ENCODE assay signal across 21 cellular contexts in genomic region chr5:156755421-156756087, GRCh38.
DNase-seq lines count a peak whose midpoint lies in the region; ATAC-seq and TF ChIP-seq lines count a peak whose summit lies in the region.
"Had no signal": no experiment of that assay in that cellular context is flagged by ENCODE, and none has a peak within 500 bp of the region (broad histone marks: within the 10 kb centered on the region; RNA-seq: fewer than 3 reads in every experiment).

No MANE protein-coding gene starts in this region.

- H3K9ac ChIP-seq in GM23248: no peak overlapping the region
- H3K9ac ChIP-seq in PC-3 (ENCODE audit: low read length): no peak overlapping the region
- H3K9ac ChIP-seq: BLaER1 had no signal

- intact Hi-C loops in PC-3 (cut with micrococcal nuclease): no loop called here
- intact Hi-C loops in activated T-helper 1 cell treated with anti-CD3 and anti-CD28 coated beads, Interleukin-12 subunit alpha, Interleukin-12 subunit beta, Interleukin-2, Interleukin-4 antibody, amounts not matched to agents 30 ng/mL and 10 ng/mL and 1 ng/mL, durations not matched to agents 14 hours and 24 hours and 36 hours (cut with micrococcal nuclease): no loop called here

- POLR2A ChIA-PET in PC-3 (lab: Charles Lee; ENCODE audit: unreplicated experiment): no interaction called here

- H3K4me2 ChIP-seq in GM23248 (ENCODE audit: unreplicated experiment) (no peak overlapping the region), PC-3 (ENCODE audit: low read length) (no peak overlapping the region)
- H3K4me2 ChIP-seq: BLaER1 had no signal

- H3K27me3 ChIP-seq in GM23248 (replicated peaks; ENCODE audit: insufficient read depth) (no peaks in the 10 kb centered on the region), PC-3 (ENCODE audit: low read length) (no peaks in the 10 kb centered on the region)
- H3K27me3 ChIP-seq: BLaER1 had no signal

- whole genome bisulfite sequencing in GM23248 (ENCODE audit: low coverage in 1 of 2, low lambda C conversion rate in 2 of 2, missing lambda C conversion rate in 2 of 2), 2 experiments: 89 to 91% methylated on average over 3 of the region's 3 CpGs

- H3K36me3 Mint-ChIP-seq in activated naive CD8-positive, alpha-beta T cell: no peaks in the 10 kb centered on the region
- H3K36me3 Mint-ChIP-seq in activated naive CD8-positive, alpha-beta T cell treated with anti-CD3 and anti-CD28 coated beads, Interleukin-2, amount 50 U/mL, for 24 hours (ENCODE audit: low read depth): no peaks in the 10 kb centered on the region
- no peaks in the 10 kb centered on the region for H3K36me3 Mint-ChIP-seq in neural crest cell (ENCODE audit: low read depth)
- H3K36me3 Mint-ChIP-seq in activated T-helper 1 cell treated with anti-CD3 and anti-CD28 coated beads, Interleukin-12 subunit alpha, Interleukin-12 subunit beta, Interleukin-2, Interleukin-4 antibody, amounts not matched to agents 30 ng/mL and 10 ng/mL and 1 ng/mL, durations not matched to agents 14 hours and 24 hours and 36 hours (ENCODE audit: low read depth): peaks cover 2% of the 10 kb centered on the region
- H3K36me3 Mint-ChIP-seq: CD4-positive, alpha-beta memory T cell had no signal

- peaks cover 17% of the 10 kb centered on the region for H3K4me1 Mint-ChIP-seq in activated naive CD8-positive, alpha-beta T cell (ENCODE audit: low read depth)
- H3K4me1 Mint-ChIP-seq in activated naive CD8-positive, alpha-beta T cell treated with anti-CD3 and anti-CD28 coated beads, Interleukin-2, amount 50 U/mL, for 24 hours: peaks cover 17% of the 10 kb centered on the region
- no peaks in the 10 kb centered on the region for H3K4me1 Mint-ChIP-seq in neural crest cell
- H3K4me1 Mint-ChIP-seq in activated T-helper 1 cell treated with anti-CD3 and anti-CD28 coated beads, Interleukin-12 subunit alpha, Interleukin-12 subunit beta, Interleukin-2, Interleukin-4 antibody, amounts not matched to agents 30 ng/mL and 10 ng/mL and 1 ng/mL, durations not matched to agents 14 hours and 24 hours and 36 hours (ENCODE audit: low read depth): peaks cover 15% of the 10 kb centered on the region

- H4K20me1 ChIP-seq in GM23248 (ENCODE audit: insufficient read depth) (no peaks in the 10 kb centered on the region), PC-3 (ENCODE audit: low read length) (no peaks in the 10 kb centered on the region)
- H4K20me1 ChIP-seq: BLaER1 had no signal

- H3K4me1 ChIP-seq in GM23248 (ENCODE audit: insufficient read depth): no peaks in the 10 kb centered on the region
- no peaks in the 10 kb centered on the region for H3K4me1 ChIP-seq in PC-3 (ENCODE audit: insufficient read depth, low read length)
- H3K4me1 ChIP-seq: BLaER1 had no signal

- no peaks in the 10 kb centered on the region for H3K27me3 Mint-ChIP-seq in activated naive CD8-positive, alpha-beta T cell
- no peaks in the 10 kb centered on the region for H3K27me3 Mint-ChIP-seq in activated naive CD8-positive, alpha-beta T cell treated with anti-CD3 and anti-CD28 coated beads, Interleukin-2, amount 50 U/mL, for 24 hours
- H3K27me3 Mint-ChIP-seq in neural crest cell (ENCODE audit: low read depth): no peaks in the 10 kb centered on the region
- no peaks in the 10 kb centered on the region for H3K27me3 Mint-ChIP-seq in activated T-helper 1 cell treated with anti-CD3 and anti-CD28 coated beads, Interleukin-12 subunit alpha, Interleukin-12 subunit beta, Interleukin-2, Interleukin-4 antibody, amounts not matched to agents 30 ng/mL and 10 ng/mL and 1 ng/mL, durations not matched to agents 14 hours and 24 hours and 36 hours (ENCODE audit: insufficient read depth)

- H3K9me3 Mint-ChIP-seq in activated naive CD8-positive, alpha-beta T cell (ENCODE audit: low read depth): no peaks in the 10 kb centered on the region
- no peaks in the 10 kb centered on the region for H3K9me3 Mint-ChIP-seq in activated naive CD8-positive, alpha-beta T cell treated with anti-CD3 and anti-CD28 coated beads, Interleukin-2, amount 50 U/mL, for 24 hours
- no peaks in the 10 kb centered on the region for H3K9me3 Mint-ChIP-seq in neural crest cell
- peaks cover 9% of the 10 kb centered on the region for H3K9me3 Mint-ChIP-seq in activated T-helper 1 cell treated with anti-CD3 and anti-CD28 coated beads, Interleukin-12 subunit alpha, Interleukin-12 subunit beta, Interleukin-2, Interleukin-4 antibody, amounts not matched to agents 30 ng/mL and 10 ng/mL and 1 ng/mL, durations not matched to agents 14 hours and 24 hours and 36 hours
- H3K9me3 Mint-ChIP-seq: CD4-positive, alpha-beta memory T cell; H9 had no signal

- TF ChIP-seq CTCF in PC-3 (conservative IDR thresholded peaks at IDR 0.05; ENCODE audit: low read depth, low read length) (no peak), neural crest cell (conservative IDR thresholded peaks at IDR 0.05) (no peak)

- in situ Hi-C loops in GM23248 (cut with MboI): no loop called here

- ATAC-seq in activated naive CD8-positive, alpha-beta T cell treated with anti-CD3 and anti-CD28 coated beads, Interleukin-2, amount 50 U/mL, for 24 hours: no peak
- ATAC-seq in PC-3: no peak
- ATAC-seq: SK-N-SH treated with all-trans-retinoic acid at 6 μM for 48 hours had no signal

- no peaks in the 10 kb centered on the region for H3K9me2 ChIP-seq in GM23248 (ENCODE audit: insufficient read depth)
- H3K9me2 ChIP-seq in PC-3 (replicated peaks; ENCODE audit: low read length): no peaks in the 10 kb centered on the region

- no peaks in the 10 kb centered on the region for H3F3A ChIP-seq in GM23248 (ENCODE audit: insufficient read depth)
- no peaks in the 10 kb centered on the region for H3F3A ChIP-seq in PC-3 (ENCODE audit: low read length, unreplicated experiment)

- H3K4me3 ChIP-seq in GM23248 (no peak overlapping the region), PC-3 (ENCODE audit: low read length) (no peak overlapping the region)
- H3K4me3 ChIP-seq: BLaER1 had no signal

- H3K36me3 ChIP-seq in GM23248 (ENCODE audit: low read depth) (peaks cover 17% of the 10 kb centered on the region; the same call in 1 of the 2 replicates), PC-3 (ENCODE audit: low read depth, low read length) (no peaks in the 10 kb centered on the region)
- H3K36me3 ChIP-seq: BLaER1 had no signal

- H3K79me2 ChIP-seq in GM23248 (ENCODE audit: insufficient read depth) (no peaks in the 10 kb centered on the region), PC-3 (ENCODE audit: low read length) (no peaks in the 10 kb centered on the region)

- peak overlapping the region; percentile 55 for H3K27ac Mint-ChIP-seq in activated naive CD8-positive, alpha-beta T cell
- no peak overlapping the region for H3K27ac Mint-ChIP-seq in activated naive CD8-positive, alpha-beta T cell treated with anti-CD3 and anti-CD28 coated beads, Interleukin-2, amount 50 U/mL, for 24 hours
- H3K27ac Mint-ChIP-seq in neural crest cell (ENCODE audit: unreplicated experiment): peak overlapping the region; percentile 83
- H3K27ac Mint-ChIP-seq in activated T-helper 1 cell treated with anti-CD3 and anti-CD28 coated beads, Interleukin-12 subunit alpha, Interleukin-12 subunit beta, Interleukin-2, Interleukin-4 antibody, amounts not matched to agents 30 ng/mL and 10 ng/mL and 1 ng/mL, durations not matched to agents 14 hours and 24 hours and 36 hours: no peak overlapping the region
- H3K27ac Mint-ChIP-seq: CD4-positive, alpha-beta memory T cell; H9 had no signal

- no peak overlapping the region for H2AFZ ChIP-seq in GM23248
- no peak overlapping the region for H2AFZ ChIP-seq in PC-3 (ENCODE audit: low read length)

- H3K27ac ChIP-seq in GM23248: no peak overlapping the region
- no peak overlapping the region for H3K27ac ChIP-seq in PC-3 (ENCODE audit: low read length)
- H3K27ac ChIP-seq: BLaER1, HL-60, RWPE1 had no signal

- no TSS peak for BruUV-seq in PC-3 (replicated peaks; lab: Mats Ljungman, UMichigan)

- CTCF ChIA-PET in PC-3 (lab: Charles Lee): no interaction called here

- H3K9me3 ChIP-seq in GM23248 (ENCODE audit: low read depth) (no peaks in the 10 kb centered on the region), PC-3 (ENCODE audit: low read length) (0 out of 2 replicates have a peak, but pooled peaks cover 4% of the 10 kb centered on the region)
- H3K9me3 ChIP-seq: BLaER1 had no signal

- no peak for DNase-seq in activated naive CD8-positive, alpha-beta T cell treated with anti-CD3 and anti-CD28 coated beads, Interleukin-2, amount 50 U/mL, for 24 hours
- DNase-seq in GM23248 (peak; percentile 12), PC-3 (peak; percentile 10), neural crest cell (ENCODE audit: low read depth, low spot score) (no peak), occipital lobe (lab: John Stamatoyannopoulos, UW) (no peak)
- DNase-seq in activated T-helper 1 cell treated with anti-CD3 and anti-CD28 coated beads, Interleukin-12 subunit alpha, Interleukin-12 subunit beta, Interleukin-2, Interleukin-4 antibody, amounts not matched to agents 30 ng/mL and 10 ng/mL and 1 ng/mL, durations not matched to agents 14 hours and 24 hours and 36 hours (ENCODE audit: low spot score): no peak
- no peak for DNase-seq in effector CD4-positive, alpha-beta T cell
- DNase-seq: 8988T; CD4-positive, alpha-beta memory T cell; DMS153; H9; NCI-H1105; NCI-H2081 treated with DMSO at 0.1 percent for 48 hours; NCI-H510A; NCI-H774; SIG-M5 had no signal

- no peak overlapping the region for H3K4me3 Mint-ChIP-seq in activated naive CD8-positive, alpha-beta T cell
- H3K4me3 Mint-ChIP-seq in activated naive CD8-positive, alpha-beta T cell treated with anti-CD3 and anti-CD28 coated beads, Interleukin-2, amount 50 U/mL, for 24 hours: no peak overlapping the region
- H3K4me3 Mint-ChIP-seq in neural crest cell: no peak overlapping the region
- no peak overlapping the region for H3K4me3 Mint-ChIP-seq in activated T-helper 1 cell treated with anti-CD3 and anti-CD28 coated beads, Interleukin-12 subunit alpha, Interleukin-12 subunit beta, Interleukin-2, Interleukin-4 antibody, amounts not matched to agents 30 ng/mL and 10 ng/mL and 1 ng/mL, durations not matched to agents 14 hours and 24 hours and 36 hours
- H3K4me3 Mint-ChIP-seq: CD4-positive, alpha-beta memory T cell; H9 had no signal

Comparison
In these comparisons a context has a peak if more than half of its experiments do, and no peak if none do; other contexts are left out.
1. H3K27ac Mint-ChIP-seq: peak in activated naive CD8-positive, alpha-beta T cell (single experiment) and neural crest cell (single experiment); none in activated naive CD8-positive, alpha-beta T cell treated with anti-CD3 and anti-CD28 coated beads, Interleukin-2, amount 50 U/mL, for 24 hours (single experiment) and activated T-helper 1 cell treated with anti-CD3 and anti-CD28 coated beads, Interleukin-12 subunit alpha, Interleukin-12 subunit beta, Interleukin-2, Interleukin-4 antibody, amounts not matched to agents 30 ng/mL and 10 ng/mL and 1 ng/mL, durations not matched to agents 14 hours and 24 hours and 36 hours (single experiment).
2. DNase-seq: peak in GM23248 (single experiment) and PC-3 (single experiment); none in activated naive CD8-positive, alpha-beta T cell treated with anti-CD3 and anti-CD28 coated beads, Interleukin-2, amount 50 U/mL, for 24 hours (single experiment), neural crest cell (single experiment), activated T-helper 1 cell treated with anti-CD3 and anti-CD28 coated beads, Interleukin-12 subunit alpha, Interleukin-12 subunit beta, Interleukin-2, Interleukin-4 antibody, amounts not matched to agents 30 ng/mL and 10 ng/mL and 1 ng/mL, durations not matched to agents 14 hours and 24 hours and 36 hours (single experiment), occipital lobe (single experiment) and effector CD4-positive, alpha-beta T cell (single experiment).